8 cellular contexts compared by ENCODE assay signal in the genomic region with DNA sequence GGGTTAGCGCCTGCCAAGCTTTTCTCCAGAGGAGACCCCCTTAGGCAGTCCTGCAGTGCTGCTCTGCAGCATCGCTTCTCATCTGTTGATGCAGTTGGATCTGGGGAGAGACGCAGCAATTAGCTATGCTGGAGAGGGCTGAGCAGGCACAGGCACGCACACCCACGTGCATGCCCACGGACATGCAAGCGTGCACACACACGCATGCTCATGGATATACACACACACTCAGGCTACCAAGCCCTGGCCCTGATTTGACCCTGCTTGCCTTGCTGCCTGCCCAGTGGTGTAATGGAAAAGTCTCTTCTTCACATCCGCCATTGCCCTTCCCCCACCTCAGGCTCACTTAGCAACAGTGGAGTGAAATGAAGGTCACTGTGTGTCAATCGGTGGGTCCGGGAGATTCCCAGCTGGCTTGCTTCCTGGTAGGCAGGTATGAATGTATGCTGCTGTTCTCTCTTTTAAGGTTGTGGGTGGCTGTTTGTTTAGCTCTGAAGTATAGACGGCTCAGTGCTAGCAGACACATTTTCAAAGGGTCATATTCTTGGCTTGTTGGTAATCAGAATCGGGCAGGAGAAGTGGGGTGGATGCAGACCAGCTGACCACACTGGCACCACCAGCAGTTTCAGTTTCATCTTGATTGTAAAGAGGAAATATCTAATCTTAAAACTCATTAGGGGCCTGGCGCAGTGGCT. TPM values are rescaled to one million over a fixed set of nuclear protein-coding genes. Genes with fewer than 3 reads are reported as not detected.
A peak's percentile ranks its signal among the peaks of the same experiment; 100 is the strongest.
DNase-seq lines count a peak whose midpoint lies in the region; ATAC-seq and TF ChIP-seq lines count a peak whose summit lies in the region.

No MANE protein-coding gene starts in this region.

- H3K79me2 ChIP-seq in osteoblast (ENCODE audit: insufficient read depth, low read length), result peaks cover 9% of the 10 kb centered on the region

- H3K9me3 Mint-ChIP-seq in CD4-positive, CD25-positive, alpha-beta regulatory T cell, result no peaks in the 10 kb centered on the region
- H3K9me3 Mint-ChIP-seq in CD4-positive, alpha-beta T cell, result no peaks in the 10 kb centered on the region

- H3K4me3 Mint-ChIP-seq in CD4-positive, CD25-positive, alpha-beta regulatory T cell, result peak overlapping the region; percentile 36 to 76 (median 50)
- no peak overlapping the region for H3K4me3 Mint-ChIP-seq in CD4-positive, alpha-beta T cell

- peak in 1 of 2 donors; percentile 20 for ATAC-seq in CD4-positive, CD25-positive, alpha-beta regulatory T cell (ENCODE audit: low read depth in 2 of 2)
- no peak for ATAC-seq in CD4-positive, alpha-beta T cell (ENCODE audit: poor library complexity)

- no peaks in the 10 kb centered on the region for H3K27me3 ChIP-seq in CD4-positive, CD25-positive, alpha-beta regulatory T cell (ENCODE audit: control insufficient read depth, insufficient read depth, low read length)
- no peaks in the 10 kb centered on the region for H3K27me3 ChIP-seq in esophagus muscularis mucosa
- no peaks in the 10 kb centered on the region for H3K27me3 ChIP-seq in osteoblast (ENCODE audit: insufficient read depth, low read length)
- no peaks in the 10 kb centered on the region for H3K27me3 ChIP-seq in CD4-positive, alpha-beta T cell (ENCODE audit: control insufficient read depth, insufficient read depth, low read length)

- no peak overlapping the region for H3K4me2 ChIP-seq in osteoblast (ENCODE audit: insufficient read depth, low read length)

- TF ChIP-seq CTCF in GM20000 (IDR thresholded peaks at IDR 0.05; ENCODE audit: extremely low read depth, missing control alignments) (no peak), esophagus muscularis mucosa (IDR thresholded peaks at IDR 0.05) (no peak), osteoblast (IDR thresholded peaks at IDR 0.05; ENCODE audit: extremely low read depth, low read depth, low read length) (no peak)
- no peak for TF ChIP-seq CTCF in CD4-positive, alpha-beta T cell (IDR thresholded peaks at IDR 0.05)

- no peaks in the 10 kb centered on the region for H4K20me1 ChIP-seq in osteoblast (ENCODE audit: insufficient read depth, low read length)

- H3K4me1 Mint-ChIP-seq in CD4-positive, CD25-positive, alpha-beta regulatory T cell, result peaks cover 0 to 24% (median 12%) of the 10 kb centered on the region in 4 donors
- peaks cover 4% of the 10 kb centered on the region for H3K4me1 Mint-ChIP-seq in CD4-positive, alpha-beta T cell (ENCODE audit: low read depth)

- no peaks in the 10 kb centered on the region for H3K9me3 ChIP-seq in CD4-positive, CD25-positive, alpha-beta regulatory T cell (ENCODE audit: control insufficient read depth in 2 of 2, low read length in 2 of 2)
- H3K9me3 ChIP-seq in esophagus muscularis mucosa, result no peaks in the 10 kb centered on the region
- no peaks in the 10 kb centered on the region for H3K9me3 ChIP-seq in osteoblast (ENCODE audit: low read depth, low read length)
- no peaks in the 10 kb centered on the region for H3K9me3 ChIP-seq in CD4-positive, alpha-beta T cell (ENCODE audit: control insufficient read depth, low read length)

- H3K36me3 Mint-ChIP-seq in CD4-positive, CD25-positive, alpha-beta regulatory T cell, result peaks cover 18% of the 10 kb centered on the region
- no peaks in the 10 kb centered on the region for H3K36me3 Mint-ChIP-seq in CD4-positive, alpha-beta T cell (ENCODE audit: low read depth)

- POLR2A ChIA-PET in CD4-positive, alpha-beta T cell (lab: Charles Lee), result no interaction called here

- DNase-seq in CD4-positive, CD25-positive, alpha-beta regulatory T cell, result peak in 1 of 3 donors; percentile 22
- DNase-seq in GM20000 (ENCODE audit: low spot score) (peak; percentile 44), NCI-H2227 (lab: John Stamatoyannopoulos, UW; ENCODE audit: unreplicated experiment) (peak; percentile 57), esophagus muscularis mucosa (ENCODE audit: extremely low spot score) (no peak), osteoblast (ENCODE audit: insufficient read length, low spot score, missing footprints) (no peak), SKM-1 treated with dmso at 0.1 percent for 144 hours (lab: John Stamatoyannopoulos, UW; ENCODE audit: unreplicated experiment) (no peak), NCI-H82 (lab: John Stamatoyannopoulos, UW) (no peak)
- no peak for DNase-seq in CD4-positive, alpha-beta T cell

- H3K4me1 ChIP-seq in CD4-positive, CD25-positive, alpha-beta regulatory T cell (ENCODE audit: control insufficient read depth, insufficient read depth, low read length, poor library complexity, severe bottlenecking), result peaks cover 6% of the 10 kb centered on the region
- peaks cover 73 to 98% (median 90%) of the 10 kb centered on the region in 4 donors for H3K4me1 ChIP-seq in esophagus muscularis mucosa
- peaks cover 27% of the 10 kb centered on the region for H3K4me1 ChIP-seq in osteoblast (ENCODE audit: insufficient read depth, low read length)

- peak overlapping the region in 1 of 3 donors; percentile 5 for H3K27ac Mint-ChIP-seq in CD4-positive, CD25-positive, alpha-beta regulatory T cell
- H3K27ac Mint-ChIP-seq in CD4-positive, alpha-beta T cell, result no peak overlapping the region

- no peak overlapping the region for H3K27ac ChIP-seq in CD4-positive, CD25-positive, alpha-beta regulatory T cell (ENCODE audit: insufficient read depth, low read length, poor library complexity, severe bottlenecking)
- H3K27ac ChIP-seq in esophagus muscularis mucosa (replicated peaks in 1 of 4), result peak overlapping the region; percentile 90 to 98 (median 96)
- H3K27ac ChIP-seq in osteoblast (ENCODE audit: low read depth, low read length), result no peak overlapping the region
- no peak overlapping the region for H3K27ac ChIP-seq in CD4-positive, alpha-beta T cell (ENCODE audit: low read depth, low read length)

- peaks cover 13% of the 10 kb centered on the region for H3K36me3 ChIP-seq in CD4-positive, CD25-positive, alpha-beta regulatory T cell (ENCODE audit: control insufficient read depth, insufficient read depth, low read length)
- peaks cover 4 to 60% (median 21%) of the 10 kb centered on the region in 4 donors for H3K36me3 ChIP-seq in esophagus muscularis mucosa
- peaks cover 12% of the 10 kb centered on the region for H3K36me3 ChIP-seq in osteoblast (ENCODE audit: insufficient read depth, low read length)

- TF ChIP-seq EP300 in esophagus muscularis mucosa (IDR thresholded peaks at IDR 0.05), result no peak

- intact Hi-C loops in esophagus muscularis mucosa (cut with DNase I), result no loop called here
- intact Hi-C loops in CD4-positive, alpha-beta T cell (cut with DNase I, micrococcal nuclease), result no loop called here

- CTCF ChIA-PET in CD4-positive, alpha-beta T cell (lab: Charles Lee), result no interaction called here

- H3K4me3 ChIP-seq in CD4-positive, CD25-positive, alpha-beta regulatory T cell (ENCODE audit: low read depth, low read length), result peak overlapping the region; percentile 29
- H3K4me3 ChIP-seq in esophagus muscularis mucosa (peak overlapping the region; percentile 17 to 41 (median 26)), osteoblast (ENCODE audit: insufficient read depth, low read length) (no peak overlapping the region)

- peak overlapping the region; percentile 73 for H2AFZ ChIP-seq in osteoblast (ENCODE audit: low read length)

- H3K27me3 Mint-ChIP-seq in CD4-positive, CD25-positive, alpha-beta regulatory T cell, result no peaks in the 10 kb centered on the region
- H3K27me3 Mint-ChIP-seq in CD4-positive, alpha-beta T cell, result no peaks in the 10 kb centered on the region

- no peak for TF ChIP-seq POLR2A in esophagus muscularis mucosa (IDR thresholded peaks at IDR 0.05; ENCODE audit: low read depth)

- 52% methylated on average over 13 of the region's 14 CpGs for WGBS in esophagus muscularis mucosa

RNA-seq across cellular contexts. Expression of a gene that starts 9.5 kb away (rescaled TPM):
- total RNA-seq in CD4-positive, CD25-positive, alpha-beta regulatory T cell, result 25.0 TPM
- 10 to 100 TPM in 1 of 4 donors, 1 to 10 TPM in 3; 3.1 to 10.0 (median 6.0) TPM for polyA plus RNA-seq in CD4-positive, CD25-positive, alpha-beta regulatory T cell
- total RNA-seq in esophagus muscularis mucosa, result 10 to 100 TPM; 69.4 to 88.6 (median 78.3) TPM
- 8.3 and 12.7 TPM in 2 replicates for total RNA-seq in osteoblast
- total RNA-seq in CD4-positive, alpha-beta T cell, result 1 to 10 TPM; 3.5 to 4.5 TPM

Comparison
In these comparisons a context has a peak if more than half of its experiments do, and no peak if none do; other contexts are left out.
1. DNase-seq: peak in GM20000 (single experiment) and NCI-H2227 (single experiment); none in esophagus muscularis mucosa (single experiment), osteoblast (single experiment), SKM-1 treated with dmso at 0.1 percent for 144 hours (single experiment), CD4-positive, alpha-beta T cell (0 of 10) and NCI-H82 (single experiment).
2. H3K27ac ChIP-seq: peak in esophagus muscularis mucosa (4 of 4); none in CD4-positive, CD25-positive, alpha-beta regulatory T cell (single experiment), osteoblast (single experiment) and CD4-positive, alpha-beta T cell (single experiment).